6 cellular contexts compared by ENCODE assay signal in genomic region chr19:54207193-54207592, GRCh38. TPM values are rescaled to one million over a fixed set of nuclear protein-coding genes. Genes with fewer than 3 reads are reported as not detected.
DNase-seq lines count a peak whose midpoint lies in the region; ATAC-seq, FAIRE-seq and TF ChIP-seq lines count a peak whose summit lies in the region.
"Not testable (repeated sequence)": the region's sequence is repeated elsewhere in the genome, so short reads cannot be mapped to it uniquely, and the experiment has no call there.

No MANE protein-coding gene starts in this region.

- not testable (repeated sequence) for ATAC-seq in activated T-helper 17 cell treated with anti-CD3 and anti-CD28 coated beads, Interleukin-2, amount 50 U/mL, for 72 hours (replicated peaks); HepG2; sciatic nerve; upper lobe of right lung

- not testable (repeated sequence) for H3K9me3 ChIP-seq in OCI-LY3 (ENCODE audit: insufficient read depth, low read length); colonic mucosa; HepG2 (ENCODE audit: low read length); upper lobe of right lung

- POLR2A ChIA-PET in HepG2 (lab: Yijun Ruan, JAX): interaction anchor here (1.3 to 8.7 kb wide), 4 partner anchors 9 to 70 kb away, joined by 4 to 306 read pairs (median 96); partner anchors contain the start of genes MBOAT7, RPS9 and TSEN34

- not testable (repeated sequence) for TF ChIP-seq EP300 in HepG2 (IDR thresholded peaks at IDR 0.05; ENCODE audit: low read depth in 2 of 2, low read length in 2 of 2); HepG2 (CRISPR knock-in tag; IDR thresholded peaks at IDR 0.05; ENCODE audit: borderline replicate concordance)

- H3K4me2 ChIP-seq in OCI-LY3 (ENCODE audit: low read length): peak overlapping the region; percentile 54
- H3K4me2 ChIP-seq in HepG2 (ENCODE audit: low read depth, low read length): not testable (repeated sequence)

- H3K27ac Mint-ChIP-seq in activated T-helper 17 cell treated with anti-CD3 and anti-CD28 coated beads, Interleukin-2, amount 50 U/mL, for 72 hours: peak overlapping the region; percentile 73

- CTCF ChIA-PET in HepG2 (lab: Yijun Ruan, JAX; ENCODE audit: low intra/inter-chr PET ratio, low total read pairs): not testable (repeated sequence)

- FAIRE-seq in HepG2 (lab: Jason Lieb, UNC): not testable (repeated sequence)

- H3K4me3 ChIP-seq in OCI-LY3 (ENCODE audit: low read length); colonic mucosa; HepG2 (replicated peaks in 1 of 3; ENCODE audit: insufficient read depth in 1 of 3, low read depth in 2 of 3, low read length in 3 of 3): not testable (repeated sequence)
- peak overlapping the region; percentile 21 for H3K4me3 ChIP-seq in upper lobe of right lung

- H2AFZ ChIP-seq in OCI-LY3 (ENCODE audit: low read depth, low read length); HepG2 (ENCODE audit: low read length): not testable (repeated sequence)

- H3K79me2 ChIP-seq in OCI-LY3 (ENCODE audit: low read length) (peaks cover 61% of the 10 kb centered on the region), HepG2 (ENCODE audit: insufficient read depth, low read length) (peaks cover 40% of the 10 kb centered on the region)

- H3K36me3 ChIP-seq in OCI-LY3 (replicated peaks; ENCODE audit: low read depth, low read length) (peaks cover 75% of the 10 kb centered on the region), colonic mucosa (peaks cover 18% of the 10 kb centered on the region), HepG2 (replicated peaks in 1 of 2; ENCODE audit: control insufficient read depth in 1 of 2, insufficient read depth in 2 of 2, low read length in 2 of 2) (peaks cover 20 to 58% of the 10 kb centered on the region in 2 experiments), upper lobe of right lung (peaks cover 58% of the 10 kb centered on the region)

- WGBS in HepG2 (ENCODE audit: low lambda C conversion rate): 93% methylated on average over 22 of the region's 23 CpGs

- peaks cover 91% of the 10 kb centered on the region for H3K36me3 Mint-ChIP-seq in activated T-helper 17 cell treated with anti-CD3 and anti-CD28 coated beads, Interleukin-2, amount 50 U/mL, for 72 hours (ENCODE audit: low read depth)

- not testable (repeated sequence) for BruUV-seq in HepG2 (replicated peaks; lab: Mats Ljungman, UMichigan)

- peaks cover 90% of the 10 kb centered on the region for H4K20me1 ChIP-seq in OCI-LY3 (ENCODE audit: insufficient read depth, low read length)
- H4K20me1 ChIP-seq in HepG2 (ENCODE audit: insufficient read depth, low read length): peaks cover 70% of the 10 kb centered on the region

- peaks cover 66% of the 10 kb centered on the region for H3K4me1 ChIP-seq in OCI-LY3 (ENCODE audit: low read length)
- peaks cover 35% of the 10 kb centered on the region for H3K4me1 ChIP-seq in colonic mucosa
- peaks cover 96% of the 10 kb centered on the region for H3K4me1 ChIP-seq in HepG2 (ENCODE audit: insufficient read depth, low read length)
- H3K4me1 ChIP-seq in upper lobe of right lung: peaks cover 82% of the 10 kb centered on the region

- not testable (repeated sequence) for DNase-seq in colonic mucosa; HepG2 (ENCODE audit: low spot score)
- DNase-seq in sciatic nerve (ENCODE audit: low spot score) (peak; percentile 58), upper lobe of right lung (peak; percentile 78)

- not testable (repeated sequence) for H3K9ac ChIP-seq in OCI-LY3 (ENCODE audit: low read length); HepG2 (ENCODE audit: insufficient read depth, low read depth, low read length)
- H3K9ac ChIP-seq in colonic mucosa (ENCODE audit: low read depth in 2 of 2, low read length in 2 of 2): peak overlapping the region in 1 of 2 donors; percentile 40

- H3K4me3 Mint-ChIP-seq in activated T-helper 17 cell treated with anti-CD3 and anti-CD28 coated beads, Interleukin-2, amount 50 U/mL, for 72 hours: peak overlapping the region; percentile 91

- not testable (repeated sequence) for H3K9me3 Mint-ChIP-seq in activated T-helper 17 cell treated with anti-CD3 and anti-CD28 coated beads, Interleukin-2, amount 50 U/mL, for 72 hours

- H3K4me1 Mint-ChIP-seq in activated T-helper 17 cell treated with anti-CD3 and anti-CD28 coated beads, Interleukin-2, amount 50 U/mL, for 72 hours: peaks cover 53% of the 10 kb centered on the region

- intact Hi-C loops in colonic mucosa (cut with DNase I); HepG2 (cut with micrococcal nuclease; ENCODE audit: unreplicated experiment); sciatic nerve (cut with DNase I); upper lobe of right lung (cut with DNase I): not testable (repeated sequence)

- in situ Hi-C loops in HepG2 (cut with HindIII; ENCODE audit: extremely low pct_ligation_motif_present, low pct_unique_long_range_greater_than_20kb): not testable (repeated sequence)

- TF ChIP-seq CTCF in OCI-LY3 (IDR thresholded peaks at IDR 0.05; ENCODE audit: low read depth, low read length); colonic mucosa (IDR thresholded peaks at IDR 0.05); HepG2 (CRISPR knock-in tag; IDR thresholded peaks at IDR 0.05); upper lobe of right lung (IDR thresholded peaks at IDR 0.05): not testable (repeated sequence)

- peak overlapping the region; percentile 73; the same call in 1 of the 2 replicates for H3K27ac ChIP-seq in OCI-LY3 (ENCODE audit: low read length)
- H3K27ac ChIP-seq in colonic mucosa: peak overlapping the region; percentile 56
- not testable (repeated sequence) for H3K27ac ChIP-seq in HepG2 (ENCODE audit: extremely low read length, insufficient read depth, low read length)
- H3K27ac ChIP-seq in upper lobe of right lung: peak overlapping the region; percentile 92

- H3K27me3 Mint-ChIP-seq in activated T-helper 17 cell treated with anti-CD3 and anti-CD28 coated beads, Interleukin-2, amount 50 U/mL, for 72 hours: not testable (repeated sequence)

- H3K27me3 ChIP-seq in OCI-LY3 (ENCODE audit: low read depth, low read length); colonic mucosa; HepG2 (ENCODE audit: control insufficient read depth in 1 of 2, insufficient read depth in 2 of 2, low read length in 2 of 2); upper lobe of right lung: not testable (repeated sequence)

- TF ChIP-seq POLR2A in HepG2 (IDR thresholded peaks at IDR 0.05; ENCODE audit: insufficient read depth in 1 of 2, low read depth in 2 of 2, low read length in 2 of 2): not testable (repeated sequence)

- TF ChIP-seq RAD21 in HepG2 (CRISPR knock-in tag; IDR thresholded peaks at IDR 0.05): not testable (repeated sequence)

RNA-seq across cellular contexts. Expression of gene RPS9, which starts 6.5 kb away (rescaled TPM):
- total RNA-seq in activated T-helper 17 cell treated with anti-CD3 and anti-CD28 coated beads, Interleukin-2, amount 50 U/mL, for 72 hours: 1,000 to 10,000 TPM; 1,453 to 1,547 TPM
- total RNA-seq in colonic mucosa: 1,000 to 10,000 TPM; 1,149 to 1,300 TPM
- 1,411 and 1,450 TPM in 2 replicates for total RNA-seq in HepG2 (2016; rRNA removed; fragmentation: Illumina TruSeq; extraction: Trizol)
- 1,847 and 2,095 TPM in 2 replicates for total RNA-seq in HepG2 (2016; cell fraction: cytosol; rRNA removed; fragmentation: Illumina TruSeq; extraction: Trizol; ENCODE audit: low read depth)
- total RNA-seq in HepG2 (2016; cell fraction: insoluble cytoplasmic fraction; rRNA removed; fragmentation: Illumina TruSeq; extraction: Trizol): 1,493 and 1,495 TPM in 2 replicates
- total RNA-seq in HepG2 (2016; cell fraction: membrane; rRNA removed; fragmentation: Illumina TruSeq; extraction: Trizol): 2,859 and 2,975 TPM in 2 replicates
- 574 and 605 TPM in 2 replicates for total RNA-seq in HepG2 (2016; cell fraction: nucleus; rRNA removed; fragmentation: Illumina TruSeq; extraction: Trizol)
- 2,903 and 3,161 TPM in 2 replicates for polyA plus RNA-seq in HepG2 (2011; rRNA removed)
- 3,446 and 4,669 TPM in 2 replicates for polyA plus RNA-seq in HepG2 (2011; cell fraction: cytosol; rRNA removed)
- 1,154 and 1,198 TPM in 2 replicates for polyA plus RNA-seq in HepG2 (2011; cell fraction: nucleus; rRNA removed)
- 2,294 and 3,529 TPM in 2 replicates for polyA plus RNA-seq in HepG2 (2012)
- 2,882 and 3,077 TPM in 2 replicates for polyA plus RNA-seq in HepG2 (2016; cell fraction: cytosol; fragmentation: Illumina TruSeq; extraction: Trizol; ENCODE audit: low read depth)
- 1,450 and 1,632 TPM in 2 replicates for polyA plus RNA-seq in HepG2 (2016; cell fraction: insoluble cytoplasmic fraction; fragmentation: Illumina TruSeq; extraction: Trizol; ENCODE audit: low read depth)
- 3,325 and 3,445 TPM in 2 replicates for polyA plus RNA-seq in HepG2 (2016; cell fraction: membrane; fragmentation: Illumina TruSeq; extraction: Trizol; ENCODE audit: low read depth)
- 1,079 and 1,215 TPM in 2 replicates for polyA plus RNA-seq in HepG2 (2016; cell fraction: nucleus; fragmentation: Illumina TruSeq; extraction: Trizol; ENCODE audit: insufficient read depth, low read depth)
- polyA minus RNA-seq in HepG2 (2011; rRNA and poly(A)+ RNA removed; ENCODE audit: low replicate concordance): 647 and 719 TPM in 2 replicates
- polyA minus RNA-seq in HepG2 (2011; cell fraction: cytosol; rRNA and poly(A)+ RNA removed): 352 and 390 TPM in 2 replicates
- 215 and 249 TPM in 2 replicates for polyA minus RNA-seq in HepG2 (2011; cell fraction: nucleus; rRNA and poly(A)+ RNA removed)
- total RNA-seq in sciatic nerve: 1,121 TPM
- 1,039 TPM for total RNA-seq in upper lobe of right lung

RNA-seq across cellular contexts. Expression of gene LILRB3, which starts 15.6 kb away (rescaled TPM):
- total RNA-seq in activated T-helper 17 cell treated with anti-CD3 and anti-CD28 coated beads, Interleukin-2, amount 50 U/mL, for 72 hours: 1 to 10 TPM in 1 of 2 donors, under 1 TPM in 1; 0.85 to 1.8 TPM
- total RNA-seq in colonic mucosa (1 to 10 TPM in 1 of 2 donors, under 1 TPM in 1; 0.44 to 4.1 TPM), HepG2 (2016; rRNA removed; fragmentation: Illumina TruSeq; extraction: Trizol) (not detected in 2 replicates), sciatic nerve (23.9 TPM), upper lobe of right lung (61.5 TPM)
- total RNA-seq in HepG2 (2016; cell fraction: cytosol; rRNA removed; fragmentation: Illumina TruSeq; extraction: Trizol; ENCODE audit: low read depth): not detected in 2 replicates
- total RNA-seq in HepG2 (2016; cell fraction: insoluble cytoplasmic fraction; rRNA removed; fragmentation: Illumina TruSeq; extraction: Trizol): not detected in 2 replicates
- not detected in 2 replicates for total RNA-seq in HepG2 (2016; cell fraction: membrane; rRNA removed; fragmentation: Illumina TruSeq; extraction: Trizol)
- total RNA-seq in HepG2 (2016; cell fraction: nucleus; rRNA removed; fragmentation: Illumina TruSeq; extraction: Trizol): not detected in 2 replicates
- polyA plus RNA-seq in HepG2 (2011; rRNA removed): 0.10 and 0.22 TPM in 2 replicates
- polyA plus RNA-seq in HepG2 (2011; cell fraction: cytosol; rRNA removed): 0.09 and 0.30 TPM in 2 replicates
- polyA plus RNA-seq in HepG2 (2011; cell fraction: nucleus; rRNA removed): 0.24 TPM in 1 of 2 replicates, not detected in the other
- polyA plus RNA-seq in HepG2 (2012): 0.16 and 0.24 TPM in 2 replicates
- polyA plus RNA-seq in HepG2 (2016; cell fraction: cytosol; fragmentation: Illumina TruSeq; extraction: Trizol; ENCODE audit: low read depth): not detected in 2 replicates
- polyA plus RNA-seq in HepG2 (2016; cell fraction: insoluble cytoplasmic fraction; fragmentation: Illumina TruSeq; extraction: Trizol; ENCODE audit: low read depth): not detected in 2 replicates
- polyA plus RNA-seq in HepG2 (2016; cell fraction: membrane; fragmentation: Illumina TruSeq; extraction: Trizol; ENCODE audit: low read depth): not detected in 2 replicates
- not detected in 2 replicates for polyA plus RNA-seq in HepG2 (2016; cell fraction: nucleus; fragmentation: Illumina TruSeq; extraction: Trizol; ENCODE audit: insufficient read depth, low read depth)
- polyA minus RNA-seq in HepG2 (2011; rRNA and poly(A)+ RNA removed; ENCODE audit: low replicate concordance): not detected in 2 replicates
- polyA minus RNA-seq in HepG2 (2011; cell fraction: cytosol; rRNA and poly(A)+ RNA removed): not detected in 2 replicates
- polyA minus RNA-seq in HepG2 (2011; cell fraction: nucleus; rRNA and poly(A)+ RNA removed): not detected in 2 replicates

RNA-seq across cellular contexts. Expression of gene TSEN34, which starts 16.1 kb away (rescaled TPM):
- 10 to 100 TPM; 14.3 to 16.7 TPM for total RNA-seq in activated T-helper 17 cell treated with anti-CD3 and anti-CD28 coated beads, Interleukin-2, amount 50 U/mL, for 72 hours
- total RNA-seq in colonic mucosa: 10 to 100 TPM; 47.9 to 52.7 TPM
- total RNA-seq in HepG2 (2016; rRNA removed; fragmentation: Illumina TruSeq; extraction: Trizol): 64.8 and 65.4 TPM in 2 replicates
- 15.4 and 16.0 TPM in 2 replicates for total RNA-seq in HepG2 (2016; cell fraction: cytosol; rRNA removed; fragmentation: Illumina TruSeq; extraction: Trizol; ENCODE audit: low read depth)
- 63.3 and 68.4 TPM in 2 replicates for total RNA-seq in HepG2 (2016; cell fraction: insoluble cytoplasmic fraction; rRNA removed; fragmentation: Illumina TruSeq; extraction: Trizol)
- 33.2 and 37.1 TPM in 2 replicates for total RNA-seq in HepG2 (2016; cell fraction: membrane; rRNA removed; fragmentation: Illumina TruSeq; extraction: Trizol)
- 20.1 and 23.9 TPM in 2 replicates for total RNA-seq in HepG2 (2016; cell fraction: nucleus; rRNA removed; fragmentation: Illumina TruSeq; extraction: Trizol)
- polyA plus RNA-seq in HepG2 (2011; rRNA removed): 55.1 and 62.6 TPM in 2 replicates
- polyA plus RNA-seq in HepG2 (2011; cell fraction: cytosol; rRNA removed): 64.8 and 96.9 TPM in 2 replicates
- 39.4 and 39.7 TPM in 2 replicates for polyA plus RNA-seq in HepG2 (2011; cell fraction: nucleus; rRNA removed)
- polyA plus RNA-seq in HepG2 (2012): 36.9 and 37.0 TPM in 2 replicates
- 19.8 and 21.5 TPM in 2 replicates for polyA plus RNA-seq in HepG2 (2016; cell fraction: cytosol; fragmentation: Illumina TruSeq; extraction: Trizol; ENCODE audit: low read depth)
- polyA plus RNA-seq in HepG2 (2016; cell fraction: insoluble cytoplasmic fraction; fragmentation: Illumina TruSeq; extraction: Trizol; ENCODE audit: low read depth): 66.3 and 66.4 TPM in 2 replicates
- polyA plus RNA-seq in HepG2 (2016; cell fraction: membrane; fragmentation: Illumina TruSeq; extraction: Trizol; ENCODE audit: low read depth): 28.2 and 30.6 TPM in 2 replicates
- 31.1 and 43.4 TPM in 2 replicates for polyA plus RNA-seq in HepG2 (2016; cell fraction: nucleus; fragmentation: Illumina TruSeq; extraction: Trizol; ENCODE audit: insufficient read depth, low read depth)
- polyA minus RNA-seq in HepG2 (2011; rRNA and poly(A)+ RNA removed; ENCODE audit: low replicate concordance): 43.3 and 70.9 TPM in 2 replicates
- polyA minus RNA-seq in HepG2 (2011; cell fraction: cytosol; rRNA and poly(A)+ RNA removed): 29.5 and 30.6 TPM in 2 replicates
- 10.3 and 10.7 TPM in 2 replicates for polyA minus RNA-seq in HepG2 (2011; cell fraction: nucleus; rRNA and poly(A)+ RNA removed)
- total RNA-seq in sciatic nerve: 24.3 TPM
- total RNA-seq in upper lobe of right lung: 34.7 TPM

RNA-seq across cellular contexts. Expression of gene MBOAT7, which starts 17.8 kb away (rescaled TPM):
- total RNA-seq in activated T-helper 17 cell treated with anti-CD3 and anti-CD28 coated beads, Interleukin-2, amount 50 U/mL, for 72 hours: 10 to 100 TPM; 58.6 to 65.9 TPM
- total RNA-seq in colonic mucosa (100 to 1,000 TPM; 122 to 142 TPM), HepG2 (2016; rRNA removed; fragmentation: Illumina TruSeq; extraction: Trizol) (9.0 and 22.2 TPM in 2 replicates), sciatic nerve (56.0 TPM), upper lobe of right lung (57.9 TPM)
- 6.0 and 7.0 TPM in 2 replicates for total RNA-seq in HepG2 (2016; cell fraction: cytosol; rRNA removed; fragmentation: Illumina TruSeq; extraction: Trizol; ENCODE audit: low read depth)
- total RNA-seq in HepG2 (2016; cell fraction: insoluble cytoplasmic fraction; rRNA removed; fragmentation: Illumina TruSeq; extraction: Trizol): 9.8 and 24.6 TPM in 2 replicates
- 10.9 and 16.4 TPM in 2 replicates for total RNA-seq in HepG2 (2016; cell fraction: membrane; rRNA removed; fragmentation: Illumina TruSeq; extraction: Trizol)
- total RNA-seq in HepG2 (2016; cell fraction: nucleus; rRNA removed; fragmentation: Illumina TruSeq; extraction: Trizol): 22.1 and 22.7 TPM in 2 replicates
- polyA plus RNA-seq in HepG2 (2011; rRNA removed): 25.5 and 42.2 TPM in 2 replicates
- 14.0 and 19.6 TPM in 2 replicates for polyA plus RNA-seq in HepG2 (2011; cell fraction: cytosol; rRNA removed)
- 62.9 and 70.0 TPM in 2 replicates for polyA plus RNA-seq in HepG2 (2011; cell fraction: nucleus; rRNA removed)
- polyA plus RNA-seq in HepG2 (2012): 26.2 and 43.9 TPM in 2 replicates
- polyA plus RNA-seq in HepG2 (2016; cell fraction: cytosol; fragmentation: Illumina TruSeq; extraction: Trizol; ENCODE audit: low read depth): 5.9 and 6.3 TPM in 2 replicates
- polyA plus RNA-seq in HepG2 (2016; cell fraction: insoluble cytoplasmic fraction; fragmentation: Illumina TruSeq; extraction: Trizol; ENCODE audit: low read depth): 14.0 and 15.8 TPM in 2 replicates
- 15.2 and 15.3 TPM in 2 replicates for polyA plus RNA-seq in HepG2 (2016; cell fraction: membrane; fragmentation: Illumina TruSeq; extraction: Trizol; ENCODE audit: low read depth)
- polyA plus RNA-seq in HepG2 (2016; cell fraction: nucleus; fragmentation: Illumina TruSeq; extraction: Trizol; ENCODE audit: insufficient read depth, low read depth): 55.8 and 59.3 TPM in 2 replicates
- 43.8 and 78.6 TPM in 2 replicates for polyA minus RNA-seq in HepG2 (2011; rRNA and poly(A)+ RNA removed; ENCODE audit: low replicate concordance)
- polyA minus RNA-seq in HepG2 (2011; cell fraction: cytosol; rRNA and poly(A)+ RNA removed): 25.2 and 27.9 TPM in 2 replicates
- polyA minus RNA-seq in HepG2 (2011; cell fraction: nucleus; rRNA and poly(A)+ RNA removed): 11.7 and 13.1 TPM in 2 replicates

RNA-seq across cellular contexts. Expression of gene TMC4, which starts 34.2 kb away (rescaled TPM):
- 1 to 10 TPM; 1.0 to 1.1 TPM for total RNA-seq in activated T-helper 17 cell treated with anti-CD3 and anti-CD28 coated beads, Interleukin-2, amount 50 U/mL, for 72 hours
- total RNA-seq in colonic mucosa (100 to 1,000 TPM in 1 of 2 donors, 10 to 100 TPM in 1; 80.9 to 165 TPM), HepG2 (2016; rRNA removed; fragmentation: Illumina TruSeq; extraction: Trizol) (0.24 TPM in 1 of 2 replicates, not detected in the other), sciatic nerve (2.9 TPM), upper lobe of right lung (48.3 TPM)
- not detected in 2 replicates for total RNA-seq in HepG2 (2016; cell fraction: cytosol; rRNA removed; fragmentation: Illumina TruSeq; extraction: Trizol; ENCODE audit: low read depth)
- 0.15 TPM in 1 of 2 replicates, not detected in the other for total RNA-seq in HepG2 (2016; cell fraction: insoluble cytoplasmic fraction; rRNA removed; fragmentation: Illumina TruSeq; extraction: Trizol)
- total RNA-seq in HepG2 (2016; cell fraction: membrane; rRNA removed; fragmentation: Illumina TruSeq; extraction: Trizol): 0.41 TPM in 1 of 2 replicates, not detected in the other
- not detected in 2 replicates for total RNA-seq in HepG2 (2016; cell fraction: nucleus; rRNA removed; fragmentation: Illumina TruSeq; extraction: Trizol)
- 0.13 and 0.35 TPM in 2 replicates for polyA plus RNA-seq in HepG2 (2011; rRNA removed)
- polyA plus RNA-seq in HepG2 (2011; cell fraction: cytosol; rRNA removed): 0.08 and 0.15 TPM in 2 replicates
- polyA plus RNA-seq in HepG2 (2011; cell fraction: nucleus; rRNA removed): 1.8 and 1.9 TPM in 2 replicates
- 0.41 and 0.86 TPM in 2 replicates for polyA plus RNA-seq in HepG2 (2012)
- 0.26 TPM in 1 of 2 replicates, not detected in the other for polyA plus RNA-seq in HepG2 (2016; cell fraction: cytosol; fragmentation: Illumina TruSeq; extraction: Trizol; ENCODE audit: low read depth)
- not detected in 2 replicates for polyA plus RNA-seq in HepG2 (2016; cell fraction: insoluble cytoplasmic fraction; fragmentation: Illumina TruSeq; extraction: Trizol; ENCODE audit: low read depth)
- 0.10 and 0.50 TPM in 2 replicates for polyA plus RNA-seq in HepG2 (2016; cell fraction: membrane; fragmentation: Illumina TruSeq; extraction: Trizol; ENCODE audit: low read depth)
- polyA plus RNA-seq in HepG2 (2016; cell fraction: nucleus; fragmentation: Illumina TruSeq; extraction: Trizol; ENCODE audit: insufficient read depth, low read depth): 0.73 TPM in 1 of 2 replicates, not detected in the other
- 0.12 and 0.35 TPM in 2 replicates for polyA minus RNA-seq in HepG2 (2011; rRNA and poly(A)+ RNA removed; ENCODE audit: low replicate concordance)
- not detected in 2 replicates for polyA minus RNA-seq in HepG2 (2011; cell fraction: cytosol; rRNA and poly(A)+ RNA removed)
- 0.87 TPM in 1 of 2 replicates, not detected in the other for polyA minus RNA-seq in HepG2 (2011; cell fraction: nucleus; rRNA and poly(A)+ RNA removed)
